ENCODE assay signal across 25 cellular contexts in the genomic region with DNA sequence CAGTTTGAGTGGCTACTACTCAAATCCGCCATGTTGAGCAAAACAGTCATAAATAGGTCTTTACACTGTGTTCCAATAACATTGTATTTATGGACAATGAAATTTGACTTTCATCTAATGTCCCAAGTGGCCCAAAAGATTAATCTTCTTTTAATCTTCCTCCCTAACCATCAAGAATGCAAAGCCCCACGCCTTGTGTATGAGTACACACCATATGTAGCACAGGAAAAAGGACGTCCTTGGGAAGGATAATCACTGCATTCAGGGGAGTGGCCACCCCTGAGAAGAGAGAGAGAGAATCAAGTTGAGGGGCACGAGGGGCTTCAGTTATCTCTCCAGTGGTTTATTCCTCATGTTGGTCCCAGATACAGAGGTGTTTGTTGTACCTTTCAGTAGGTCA.
"Had no signal": no experiment of that assay in that cellular context is flagged by ENCODE, and none has a peak within 500 bp of the region (broad histone marks: within the 10 kb centered on the region; RNA-seq: fewer than 3 reads in every experiment).

No MANE protein-coding gene starts in this region.

- H3K4me3 Mint-ChIP-seq: activated CD4-positive, alpha-beta memory T cell treated with anti-CD3 and anti-CD28 coated beads, Interleukin-2, amount 10 ng/mL, durations not matched to agents 7 days and 5 days; activated CD4-positive, alpha-beta T cell treated with anti-CD3 and anti-CD28 coated beads, Interleukin-2, amount 10 ng/mL, durations not matched to agents 7 days and 5 days; activated T-cell treated with anti-CD3 and anti-CD28 coated beads, Interleukin-2, amount 50 U/mL, for 4 hours; activated T-helper 17 cell treated with anti-CD3 and anti-CD28 coated beads, Interleukin-2, amount 50 U/mL, for 72 hours; naive thymus-derived CD4-positive, alpha-beta T cell; T-helper 1 cell treated with Interleukin-12 subunit alpha and Interleukin-12 subunit beta and Interleukin-4 antibody, amounts not matched to agents 30 μg/mL and 1 μg/mL, for 36 hours had no signal

- H3K27ac Mint-ChIP-seq: activated CD4-positive, alpha-beta memory T cell treated with anti-CD3 and anti-CD28 coated beads, Interleukin-2, amount 10 ng/mL, durations not matched to agents 7 days and 5 days; activated CD4-positive, alpha-beta T cell treated with anti-CD3 and anti-CD28 coated beads, Interleukin-2, amount 10 ng/mL, durations not matched to agents 7 days and 5 days; activated T-helper 17 cell treated with anti-CD3 and anti-CD28 coated beads, Interleukin-2, amount 50 U/mL, for 72 hours; naive thymus-derived CD4-positive, alpha-beta T cell; T-helper 1 cell treated with Interleukin-12 subunit alpha and Interleukin-12 subunit beta and Interleukin-4 antibody, amounts not matched to agents 30 μg/mL and 1 μg/mL, for 36 hours had no signal

- H3K36me3 ChIP-seq: breast epithelium, ovary, tibial nerve had no signal

- H3K9me3 Mint-ChIP-seq: activated T-cell treated with anti-CD3 and anti-CD28 coated beads, Interleukin-2, amount 50 U/mL, for 4 hours; activated T-helper 17 cell treated with anti-CD3 and anti-CD28 coated beads, Interleukin-2, amount 50 U/mL, for 72 hours; T-helper 1 cell treated with Interleukin-12 subunit alpha and Interleukin-12 subunit beta and Interleukin-4 antibody, amounts not matched to agents 30 μg/mL and 1 μg/mL, for 36 hours had no signal

- H3K4me1 Mint-ChIP-seq: activated CD4-positive, alpha-beta memory T cell treated with anti-CD3 and anti-CD28 coated beads, Interleukin-2, amount 10 ng/mL, durations not matched to agents 7 days and 5 days; activated CD4-positive, alpha-beta T cell treated with anti-CD3 and anti-CD28 coated beads, Interleukin-2, amount 10 ng/mL, durations not matched to agents 7 days and 5 days; activated T-helper 17 cell treated with anti-CD3 and anti-CD28 coated beads, Interleukin-2, amount 50 U/mL, for 72 hours had no signal

- ATAC-seq: activated T-cell treated with anti-CD3 and anti-CD28 coated beads, Interleukin-2, amount 50 U/mL, for 4 hours; activated T-helper 17 cell treated with anti-CD3 and anti-CD28 coated beads, Interleukin-2, amount 50 U/mL, for 72 hours; naive thymus-derived CD4-positive, alpha-beta T cell; right cardiac atrium had no signal

- DNase-seq: activated CD4-positive, alpha-beta memory T cell treated with anti-CD3 and anti-CD28 coated beads, Interleukin-2, amount 10 ng/mL, durations not matched to agents 7 days and 5 days; activated CD4-positive, alpha-beta T cell treated with anti-CD3 and anti-CD28 coated beads for 1 hour; activated CD4-positive, alpha-beta T cell treated with anti-CD3 and anti-CD28 coated beads, Interleukin-2, amount 10 ng/mL, durations not matched to agents 7 days and 5 days; activated CD8-positive, alpha-beta memory T cell treated with anti-CD3 and anti-CD28 coated beads, Interleukin-2, amount 50 U/mL, for 48 hours; activated gamma-delta T cell treated with Interleukin-2 at 50 U/mL for 16 hours; activated naive CD4-positive, alpha-beta T cell treated with anti-CD3 and anti-CD28 coated beads, Interleukin-2, amount 50 U/mL, for 16 hours; activated T-cell treated with anti-CD3 and anti-CD28 coated beads, Interleukin-2, amount 50 U/mL, for 4 hours; central memory CD4-positive, alpha-beta T cell; midbrain; naive thymus-derived CD4-positive, alpha-beta T cell; ovary; right cardiac atrium; stimulated activated CD4-positive, alpha-beta T cell treated with anti-CD3 and anti-CD28 coated beads, Interleukin-15, amount 100 ng/mL, for 24 hours; stimulated activated naive CD4-positive, alpha-beta T cell; T-helper 9 cell had no signal

- H3K4me1 ChIP-seq: breast epithelium, tibial nerve had no signal

- H3K4me3 ChIP-seq: breast epithelium, ovary, tibial nerve had no signal

- H3K9me3 ChIP-seq: breast epithelium, ovary had no signal

- H3K27me3 Mint-ChIP-seq: activated CD4-positive, alpha-beta T cell treated with anti-CD3 and anti-CD28 coated beads, Interleukin-2, amount 10 ng/mL, durations not matched to agents 7 days and 5 days; progenitor cell of endocrine pancreas had no signal

- H3K27ac ChIP-seq: breast epithelium, epithelial cell of prostate, ovary, tibial nerve, VCaP had no signal

- H3K27me3 ChIP-seq: breast epithelium, ovary, tibial nerve had no signal

- FAIRE-seq: frontal cortex, islet of Langerhans, TTC549 had no signal
